27 cellular contexts compared by ENCODE assay signal in genomic region chr2:23441414-23441813, GRCh38.
"Had no signal": no experiment of that assay in that cellular context is flagged by ENCODE, and none has a peak within 500 bp of the region (broad histone marks: within the 10 kb centered on the region; RNA-seq: fewer than 3 reads in every experiment).

No MANE protein-coding gene starts in this region.

- ATAC-seq: natural killer cell; psoas muscle; right cardiac atrium; sciatic nerve; stimulated activated effector memory CD8-positive, alpha-beta T cell treated with anti-CD3 and anti-CD28 coated beads, Interleukin-12 subunit alpha, Interleukin-12 subunit beta, amount 100 ng/mL, for 72 hours; stimulated activated naive B cell treated with anti-CD40 and anti-IgM and Interleukin-4, amounts not matched to agents 10 μg/mL and 1 μg/mL and 100 μg/mL, for 72 hours had no signal

- H3K4me1 ChIP-seq: neural progenitor cell, parathyroid adenoma, psoas muscle, spleen, thyroid gland, upper lobe of left lung had no signal

- DNase-seq: natural killer cell; occipital lobe; ovary; posterior cingulate gyrus; psoas muscle; right cardiac atrium; spleen; stimulated activated CD4-positive, alpha-beta T cell treated with anti-CD3 and anti-CD28 coated beads, Interleukin-12 subunit alpha, Interleukin-12 subunit beta, amount 100 ng/mL, for 4 hours; stimulated activated CD4-positive, alpha-beta T cell treated with anti-CD3 and anti-CD28 coated beads, Interleukin-2, amount 100 ng/mL, for 24 hours; stimulated activated CD4-positive, alpha-beta T cell treated with anti-CD3 and anti-CD28 coated beads, Interleukin-2, amount 100 ng/mL, for 48 hours; stimulated activated CD4-positive, alpha-beta T cell treated with anti-CD3 and anti-CD28 coated beads, Interleukin-4, amount 100 ng/mL, for 24 hours; stimulated activated naive B cell treated with anti-CD40 and anti-IgM and Interleukin-4, amounts not matched to agents 10 μg/mL and 1 μg/mL and 100 μg/mL, for 72 hours; stimulated activated naive CD4-positive, alpha-beta T cell treated with Interleukin-2 at 50 U/mL for 16 hours; stomach; thyroid gland; trophoblast cell; upper lobe of left lung had no signal

- H3K27me3 ChIP-seq: neural progenitor cell, ovary, stomach, thyroid gland, tibial nerve, upper lobe of left lung, vagina had no signal

- FAIRE-seq: urothelium cell line had no signal

- H3K36me3 ChIP-seq: neural progenitor cell, ovary, spleen, stomach, thoracic aorta, thyroid gland, upper lobe of left lung, vagina had no signal

- H3K4me2 ChIP-seq: neural progenitor cell, smooth muscle cell had no signal

- H2AFZ ChIP-seq: neural progenitor cell, parathyroid adenoma had no signal

- H3K79me2 ChIP-seq: parathyroid adenoma had no signal

- H3K4me3 ChIP-seq: neural progenitor cell, ovary, psoas muscle, skin epidermis, smooth muscle cell, spleen, stomach, thoracic aorta, thyroid gland, tibial nerve, upper lobe of left lung, vagina had no signal

- H3K9ac ChIP-seq: neural progenitor cell, parathyroid adenoma had no signal

- H3K9me3 ChIP-seq: ovary, thyroid gland, vagina had no signal

- H3K27ac ChIP-seq: neural progenitor cell, ovary, parathyroid adenoma, psoas muscle, skin epidermis, spleen, stomach, thoracic aorta, thyroid gland, tibial nerve, upper lobe of left lung, vagina had no signal
